In the genomic region with DNA sequence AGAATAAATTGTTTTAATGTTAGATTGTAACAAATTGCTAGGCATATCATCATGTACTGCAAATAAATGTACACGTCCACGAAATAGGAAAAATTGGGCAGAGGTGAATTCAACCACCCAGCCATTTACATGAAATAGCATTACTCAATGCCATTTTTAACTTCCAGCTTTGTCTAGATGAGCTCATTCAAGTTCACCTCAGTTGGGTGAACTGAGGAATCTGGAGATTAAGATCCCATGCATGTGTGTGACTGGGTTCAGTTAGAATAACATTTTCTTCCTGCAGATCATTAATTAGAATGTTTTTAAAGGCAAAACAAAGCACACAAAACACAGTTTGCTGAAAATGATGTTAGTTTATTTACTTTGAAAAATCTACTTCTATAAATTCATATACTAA, we compare ENCODE assay signal across 26 cellular contexts.
"Had no signal": no experiment of that assay in that cellular context is flagged by ENCODE, and none has a peak within 500 bp of the region (broad histone marks: within the 10 kb centered on the region; RNA-seq: fewer than 3 reads in every experiment).

No MANE protein-coding gene starts in this region.

- H3K9ac ChIP-seq: parathyroid adenoma had no signal

- ATAC-seq: esophagus mucosa; lower lobe of right lung; natural killer cell treated with Interleukin-12 subunit alpha and Interleukin-12 subunit beta and Interleukin-15 and Interleukin-18, amount 100 ng/mL, for 72 hours; stimulated activated memory B cell treated with anti-CD40 and anti-IgM and Interleukin-4, amounts not matched to agents 10 μg/mL and 1 μg/mL and 100 μg/mL, for 72 hours; stimulated activated naive CD8-positive, alpha-beta T cell treated with anti-CD3 and anti-CD28 coated beads, Interleukin-15, amount 100 ng/mL, for 72 hours; upper lobe of right lung had no signal

- DNase-seq: cortex of kidney; dorsolateral prefrontal cortex; effector CD8-positive, alpha-beta T cell; glutamatergic neuron; immature natural killer cell; left ventricle myocardium inferior; lower lobe of right lung; midbrain; occipital lobe; retina; right lobe of liver; spleen; stimulated activated CD4-positive, alpha-beta T cell treated with anti-CD3 and anti-CD28 coated beads, Interleukin-15, amount 100 ng/mL, for 24 hours; stimulated activated CD4-positive, alpha-beta T cell treated with anti-CD3 and anti-CD28 coated beads, Interleukin-1b, Interleukin-23, amount 100 ng/mL, for 48 hours; stimulated activated CD4-positive, alpha-beta T cell treated with anti-CD3 and anti-CD28 coated beads, Interleukin-4, amount 100 ng/mL, for 24 hours; stimulated activated naive CD8-positive, alpha-beta T cell treated with anti-CD3 and anti-CD28 coated beads, Interleukin-15, amount 100 ng/mL, for 72 hours; testis; upper lobe of right lung had no signal

- FAIRE-seq: frontal cortex had no signal

- H2AFZ ChIP-seq: parathyroid adenoma had no signal

- H3K4me3 ChIP-seq: dorsolateral prefrontal cortex, left ventricle myocardium inferior, lower lobe of right lung, prostate gland, right lobe of liver, spleen, testis, tibial nerve, upper lobe of right lung, vagina had no signal

- H3K36me3 ChIP-seq: left ventricle myocardium inferior, lower lobe of right lung, prostate gland, right lobe of liver, spleen, tibial nerve, upper lobe of right lung, vagina had no signal

- H3K27me3 ChIP-seq: testis, tibial nerve, upper lobe of right lung, vagina had no signal

- H3K9me3 ChIP-seq: left ventricle myocardium inferior, lower lobe of right lung, prostate gland, right lobe of liver, spleen, testis, tibial nerve, upper lobe of right lung, vagina had no signal

- H3K4me1 ChIP-seq: left ventricle myocardium inferior, lower lobe of right lung, parathyroid adenoma, prostate gland, spleen, testis, tibial nerve, upper lobe of right lung, vagina had no signal

- H3K79me2 ChIP-seq: parathyroid adenoma had no signal

- H3K27ac ChIP-seq: dorsolateral prefrontal cortex, left ventricle myocardium inferior, lower lobe of right lung, parathyroid adenoma, prostate gland, right lobe of liver, spleen, testis, tibial nerve, upper lobe of right lung, vagina had no signal
